9 cellular contexts compared by ENCODE assay signal in genomic region chr6:122869437-122870024, GRCh38.
DNase-seq lines count a peak whose midpoint lies in the region; ATAC-seq, FAIRE-seq and TF ChIP-seq lines count a peak whose summit lies in the region.
"Had no signal": no experiment of that assay in that cellular context is flagged by ENCODE, and none has a peak within 500 bp of the region (broad histone marks: within the 10 kb centered on the region; RNA-seq: fewer than 3 reads in every experiment).

No MANE protein-coding gene starts in this region.

- TF ChIP-seq CTCF in Calu3 (IDR thresholded peaks at IDR 0.05; ENCODE audit: unreplicated experiment) (peak; percentile 60), astrocyte (IDR thresholded peaks at IDR 0.05; ENCODE audit: insufficient read depth, low read depth, low read length) (peak; percentile 60), upper lobe of right lung (IDR thresholded peaks at IDR 0.05) (peak; percentile 49)

- no peak overlapping the region for H3K4me3 Mint-ChIP-seq in Calu3 (ENCODE audit: low read depth, unreplicated experiment)
- H3K4me3 Mint-ChIP-seq in astrocyte (ENCODE audit: unreplicated experiment), result no peak overlapping the region

- H3K4me1 ChIP-seq in astrocyte (ENCODE audit: insufficient read depth, low read length), result no peaks in the 10 kb centered on the region
- H3K4me1 ChIP-seq in upper lobe of right lung, result no peaks in the 10 kb centered on the region

- H2AFZ ChIP-seq in astrocyte (ENCODE audit: low read depth, low read length), result no peak overlapping the region

- H3K4me2 ChIP-seq in astrocyte (ENCODE audit: low read length), result no peak overlapping the region

- H3K9me3 Mint-ChIP-seq in Calu3 (ENCODE audit: low read depth, unreplicated experiment) (no peaks in the 10 kb centered on the region), astrocyte (ENCODE audit: unreplicated experiment) (no peaks in the 10 kb centered on the region)

- H3K4me3 ChIP-seq in astrocyte (ENCODE audit: insufficient read depth, low read depth, low read length) (no peak overlapping the region), upper lobe of right lung (no peak overlapping the region)

- H3K27me3 ChIP-seq in astrocyte (ENCODE audit: insufficient read depth, low read length) (peaks cover 2% of the 10 kb centered on the region), upper lobe of right lung (peaks cover 4% of the 10 kb centered on the region)
- H3K27me3 ChIP-seq: neutrophil had no signal

- no TSS peak for BruUV-seq in Calu3 (replicated peaks; lab: Mats Ljungman, UMichigan)

- no peaks in the 10 kb centered on the region for H4K20me1 ChIP-seq in astrocyte (ENCODE audit: insufficient read depth, low read length)

- H3K4me1 Mint-ChIP-seq in Calu3 (ENCODE audit: low read depth, unreplicated experiment), result peaks cover 9% of the 10 kb centered on the region
- no peaks in the 10 kb centered on the region for H3K4me1 Mint-ChIP-seq in astrocyte (ENCODE audit: low read depth, unreplicated experiment)

- H3K79me2 ChIP-seq in astrocyte (ENCODE audit: insufficient read depth, low read length), result no peaks in the 10 kb centered on the region

- H3K9ac ChIP-seq in astrocyte (ENCODE audit: low read length), result no peak overlapping the region

- no peaks in the 10 kb centered on the region for H3K36me3 ChIP-seq in astrocyte (ENCODE audit: insufficient read depth, low read length)
- no peaks in the 10 kb centered on the region for H3K36me3 ChIP-seq in upper lobe of right lung
- H3K36me3 ChIP-seq: neutrophil had no signal

- peak; percentile 58 for DNase-seq in Calu3
- peak; percentile 34 for DNase-seq in NCI-H2227 (lab: John Stamatoyannopoulos, UW; ENCODE audit: unreplicated experiment)
- peak; percentile 23 for DNase-seq in astrocyte (ENCODE audit: low read depth)
- DNase-seq in iPS-NIHi7 (ENCODE audit: extremely low spot score), result peak; percentile 66
- DNase-seq in upper lobe of right lung, result no peak
- no peak for DNase-seq in activated gamma-delta T cell (lab: John Stamatoyannopoulos, UW)

- H3K27ac ChIP-seq in astrocyte (ENCODE audit: low read depth, low read length) (no peak overlapping the region), upper lobe of right lung (no peak overlapping the region)
- H3K27ac ChIP-seq: neutrophil had no signal

- intact Hi-C loops in Calu3 (cut with micrococcal nuclease; ENCODE audit: unreplicated experiment) (loop anchor here (1.0 to 10.0 kb wide), 4 partner anchors 78 to 845 kb away; no protein-coding TSS in a partner anchor), upper lobe of right lung (cut with DNase I) (no loop called here)

- H3K27me3 Mint-ChIP-seq in Calu3 (ENCODE audit: unreplicated experiment) (no peaks in the 10 kb centered on the region), astrocyte (ENCODE audit: low read depth, unreplicated experiment) (no peaks in the 10 kb centered on the region)

- H3K27ac Mint-ChIP-seq in Calu3 (ENCODE audit: unreplicated experiment) (no peak overlapping the region), astrocyte (ENCODE audit: unreplicated experiment) (no peak overlapping the region)

- H3K9me3 ChIP-seq in astrocyte (ENCODE audit: insufficient read depth, low read depth, low read length), result no peaks in the 10 kb centered on the region
- no peaks in the 10 kb centered on the region for H3K9me3 ChIP-seq in upper lobe of right lung
- H3K9me3 ChIP-seq: neutrophil had no signal

- CTCF ChIA-PET in Calu3 (lab: Charles Lee), result interaction anchor here (0.6 to 1.9 kb wide), 10 partner anchors 9 to 846 kb away, joined by 3 to 22 read pairs (median 4); no protein-coding TSS in a partner anchor

- ATAC-seq in GM19043 (IDR thresholded peaks at IDR 0.05; ENCODE audit: low read depth, unreplicated experiment) (peak; percentile 62), HG03378 (IDR thresholded peaks at IDR 0.05; ENCODE audit: unreplicated experiment) (peak; percentile 77), upper lobe of right lung (peak; percentile 86)

- no peak for FAIRE-seq in astrocyte (lab: Jason Lieb, UNC)

- H3K36me3 Mint-ChIP-seq in Calu3 (ENCODE audit: insufficient read depth, unreplicated experiment), result no peaks in the 10 kb centered on the region
- no peaks in the 10 kb centered on the region for H3K36me3 Mint-ChIP-seq in astrocyte (ENCODE audit: low read depth, unreplicated experiment)

Comparison
In these comparisons a context has a peak if more than half of its experiments do, and no peak if none do; other contexts are left out.
1. DNase-seq: peak in Calu3 (single experiment), NCI-H2227 (single experiment), astrocyte (single experiment) and iPS-NIHi7 (single experiment); none in upper lobe of right lung (single experiment) and activated gamma-delta T cell (single experiment).
2. Peak in every context shown above with its lines, with median percentiles within 50 percentile points of each other: CTCF ChIP-seq and ATAC-seq.